1 cellular context compared by ENCODE assay signal in genomic region chr11:66554602-66555001, GRCh38.
TF ChIP-seq lines count a peak whose summit lies in the region.

No MANE protein-coding gene starts in this region.

TF ChIP-seq in HEK293, 187 proteins besides CTCF, POLR2A, EP300 and RAD21:
- no peak for TF ChIP-seq ATF2 (tag by site-specific recombination; IDR thresholded peaks at IDR 0.05; ENCODE audit: low read depth)
- peak; percentile 53; the same call in 1 of the 2 replicates for TF ChIP-seq ZNF600 (tag by site-specific recombination; IDR thresholded peaks at IDR 0.05)
TF ChIP-seq in HEK293: peak in this region for 1.
